In the genomic region with DNA sequence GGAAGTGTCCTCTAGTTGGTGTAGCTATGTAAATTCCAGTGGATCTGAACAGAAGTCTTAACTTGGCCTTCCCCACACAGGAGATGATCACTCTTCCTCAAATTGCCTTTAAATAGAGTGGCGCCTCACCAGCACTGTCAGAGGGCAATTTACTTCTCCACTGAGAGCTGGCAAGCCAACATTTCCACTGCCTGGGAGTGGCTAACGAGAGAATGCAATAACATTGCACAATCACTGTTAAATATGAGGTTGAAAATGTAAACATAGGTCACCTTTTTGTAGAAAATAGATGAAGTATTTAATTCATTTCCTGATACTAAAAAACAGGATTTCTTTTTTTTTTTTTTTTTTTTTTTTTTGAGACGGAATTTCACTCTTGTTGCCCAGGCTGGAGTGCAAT, we compare ENCODE assay signal across 11 cellular contexts. TPM values are rescaled to one million over a fixed set of nuclear protein-coding genes. Genes with fewer than 3 reads are reported as not detected.
DNase-seq lines count a peak whose midpoint lies in the region; ATAC-seq and TF ChIP-seq lines count a peak whose summit lies in the region.
"Had no signal": no experiment of that assay in that cellular context is flagged by ENCODE, and none has a peak within 500 bp of the region (broad histone marks: within the 10 kb centered on the region; RNA-seq: fewer than 3 reads in every experiment).

No MANE protein-coding gene starts in this region.

- H3K4me1 Mint-ChIP-seq in stimulated activated naive B cell treated with anti-CD40 and anti-IgM and Interleukin-4, amounts not matched to agents 10 μg/mL and 1 μg/mL and 100 μg/mL, for 72 hours = peaks cover 7 to 8% of the 10 kb centered on the region in 2 donors

- no peak overlapping the region for H3K14ac ChIP-seq in IMR-90 (replicated peaks; ENCODE audit: low read depth, low read length)

- H2AK5ac ChIP-seq in IMR-90 (ENCODE audit: low read depth, low read length) = no peak overlapping the region

- no peaks in the 10 kb centered on the region for H3K79me1 ChIP-seq in IMR-90 (ENCODE audit: low read depth in 1 of 2, low read length in 2 of 2)

- no peaks in the 10 kb centered on the region for H3K9me2 ChIP-seq in hepatocyte (replicated peaks; ENCODE audit: insufficient read depth)

- no peak overlapping the region for H3K4me3 ChIP-seq in IMR-90 (ENCODE audit: insufficient read depth, low read depth, low read length)
- no peak overlapping the region for H3K4me3 ChIP-seq in hepatocyte
- no peak overlapping the region for H3K4me3 ChIP-seq in testis
- H3K4me3 ChIP-seq: breast epithelium had no signal

- peak overlapping the region; percentile 34; the same call in 1 of the 2 replicates for H3K18ac ChIP-seq in IMR-90 (ENCODE audit: low read depth, low read length)

- intact Hi-C loops in IMR-90 (cut with micrococcal nuclease) = no loop called here
- intact Hi-C loops in testis (cut with DNase I; ENCODE audit: low total_unique reads) = no loop called here

- H4K20me1 ChIP-seq in IMR-90 (ENCODE audit: insufficient read depth, low read length) = no peaks in the 10 kb centered on the region
- no peaks in the 10 kb centered on the region for H4K20me1 ChIP-seq in hepatocyte (ENCODE audit: insufficient read depth, poor library complexity, severe bottlenecking)

- TF ChIP-seq POLR2A in IMR-90 (IDR thresholded peaks at IDR 0.05; ENCODE audit: low read depth, low read length) (no peak), testis (IDR thresholded peaks at IDR 0.05) (no peak)

- no peak overlapping the region for H2BK120ac ChIP-seq in IMR-90 (ENCODE audit: low read depth, low read length)

- H3K9me1 ChIP-seq in IMR-90 (ENCODE audit: insufficient read depth, low read length) = peaks cover 18% of the 10 kb centered on the region

- H3K4me2 ChIP-seq in IMR-90 (ENCODE audit: low read depth, low read length) = no peak overlapping the region
- H3K4me2 ChIP-seq in hepatocyte = peak overlapping the region; percentile 12

- peak overlapping the region; percentile 49; the same call in 1 of the 3 replicates for H2BK15ac ChIP-seq in IMR-90 (ENCODE audit: low read depth, low read length)

- no peak overlapping the region for H3K23ac ChIP-seq in IMR-90 (ENCODE audit: low read depth, low read length)

- ATAC-seq in IMR-90 (ENCODE audit: low read depth) = peak; percentile 31; the same call in 1 of the 2 replicates
- ATAC-seq in HG02852 (IDR thresholded peaks at IDR 0.05; ENCODE audit: unreplicated experiment) = no peak
- ATAC-seq in stimulated activated naive B cell treated with anti-CD40 and anti-IgM and Interleukin-4, amounts not matched to agents 10 μg/mL and 1 μg/mL and 100 μg/mL, for 72 hours (replicated peaks) = no peak
- ATAC-seq in HG02642 (IDR thresholded peaks at IDR 0.05; ENCODE audit: poor library complexity, unreplicated experiment) = no peak
- ATAC-seq: stimulated activated memory B cell treated with anti-CD40 and anti-IgM and Interleukin-4, amounts not matched to agents 10 μg/mL and 1 μg/mL and 100 μg/mL, for 72 hours had no signal

- H2BK20ac ChIP-seq in IMR-90 (ENCODE audit: low read depth, low read length) = no peak overlapping the region

- no peak overlapping the region for H2AFZ ChIP-seq in IMR-90 (replicated peaks; ENCODE audit: low read length, poor library complexity)
- no peak overlapping the region for H2AFZ ChIP-seq in hepatocyte

- peaks cover 0 to 1% of the 10 kb centered on the region in 2 donors for H3K9me3 Mint-ChIP-seq in stimulated activated naive B cell treated with anti-CD40 and anti-IgM and Interleukin-4, amounts not matched to agents 10 μg/mL and 1 μg/mL and 100 μg/mL, for 72 hours
- H3K9me3 Mint-ChIP-seq: stimulated activated memory B cell treated with anti-CD40 and anti-IgM and Interleukin-4, amounts not matched to agents 10 μg/mL and 1 μg/mL and 100 μg/mL, for 72 hours had no signal

- H4K91ac ChIP-seq in IMR-90 (ENCODE audit: insufficient read depth, low read depth, low read length) = no peak overlapping the region

- TF ChIP-seq CTCF in IMR-90 (conservative IDR thresholded peaks at IDR 0.05; ENCODE audit: low read depth, low read length) (no peak), hepatocyte (IDR thresholded peaks at IDR 0.05; ENCODE audit: poor library complexity) (no peak), testis (IDR thresholded peaks at IDR 0.05) (no peak)

- H3K4me1 ChIP-seq in IMR-90 (ENCODE audit: control insufficient read depth, insufficient read depth, low read length) (peaks cover 10% of the 10 kb centered on the region; the same call in 1 of the 2 replicates), hepatocyte (ENCODE audit: insufficient read depth) (peaks cover 25% of the 10 kb centered on the region), testis (no peaks in the 10 kb centered on the region)

- no peak overlapping the region for H3K4me3 Mint-ChIP-seq in stimulated activated naive B cell treated with anti-CD40 and anti-IgM and Interleukin-4, amounts not matched to agents 10 μg/mL and 1 μg/mL and 100 μg/mL, for 72 hours
- H3K4me3 Mint-ChIP-seq: stimulated activated memory B cell treated with anti-CD40 and anti-IgM and Interleukin-4, amounts not matched to agents 10 μg/mL and 1 μg/mL and 100 μg/mL, for 72 hours had no signal

- H2BK5ac ChIP-seq in IMR-90 (ENCODE audit: low read depth, low read length, poor library complexity, severe bottlenecking) = no peak overlapping the region

- H4K8ac ChIP-seq in IMR-90 (ENCODE audit: low read depth in 2 of 2, low read length in 2 of 2) = no peak overlapping the region

- H3K9ac ChIP-seq in IMR-90 (ENCODE audit: low read depth, low read length) = no peak overlapping the region

- dilution Hi-C loops in IMR-90 (cut with HindIII; ENCODE audit: low sequenced_read_pairs, unreplicated experiment) = no loop called here

- no peak overlapping the region for H4K5ac ChIP-seq in IMR-90 (ENCODE audit: low read depth, low read length)

- no peaks in the 10 kb centered on the region for H3K79me2 ChIP-seq in hepatocyte

- no peak overlapping the region for H3K27ac ChIP-seq in IMR-90 (ENCODE audit: insufficient read depth, low read length)
- peak overlapping the region; percentile 87 for H3K27ac ChIP-seq in hepatocyte
- no peak overlapping the region for H3K27ac ChIP-seq in testis

- no peak overlapping the region for H3K4ac ChIP-seq in IMR-90 (ENCODE audit: low read depth, low read length)

- POLR2A ChIA-PET in IMR-90 (lab: Charles Lee; ENCODE audit: unreplicated experiment) = no interaction called here

- no peak overlapping the region for H2AK9ac ChIP-seq in IMR-90 (replicated peaks; ENCODE audit: low read depth, low read length, poor library complexity)

- no peaks in the 10 kb centered on the region for H3K27me3 ChIP-seq in IMR-90 (ENCODE audit: control insufficient read depth, insufficient read depth, low read length)
- no peaks in the 10 kb centered on the region for H3K27me3 ChIP-seq in hepatocyte
- H3K27me3 ChIP-seq in testis = no peaks in the 10 kb centered on the region
- H3K27me3 ChIP-seq: breast epithelium had no signal

- H3K9me3 ChIP-seq in IMR-90 (ENCODE audit: control insufficient read depth, insufficient read depth, low read length) (no peaks in the 10 kb centered on the region), hepatocyte (ENCODE audit: low read depth) (no peaks in the 10 kb centered on the region), testis (no peaks in the 10 kb centered on the region)
- H3K9me3 ChIP-seq: breast epithelium had no signal

- in situ Hi-C loops in IMR-90 (cut with MboI; ENCODE audit: low sequenced_read_pairs) = no loop called here

- no TSS peak for BruUV-seq in IMR-90 (replicated peaks; lab: Mats Ljungman, UMichigan)

- DNase-seq in IMR-90 = peak; percentile 56
- peak; percentile 88 for DNase-seq in SIG-M5 treated with dmso at 0.1 percent for 504 hours (lab: John Stamatoyannopoulos, UW; ENCODE audit: unreplicated experiment)
- peak; percentile 73 for DNase-seq in hepatocyte (ENCODE audit: low spot score)
- DNase-seq in testis = peak; percentile 25
- DNase-seq in stimulated activated naive B cell treated with anti-CD40 and anti-IgM and Interleukin-4, amounts not matched to agents 10 μg/mL and 1 μg/mL and 100 μg/mL, for 72 hours = no peak
- DNase-seq: NCI-H345; stimulated activated CD4-positive, alpha-beta T cell treated with anti-CD3 and anti-CD28 coated beads, Interleukin-12 subunit alpha, Interleukin-12 subunit beta, amount 100 ng/mL, for 4 hours had no signal

- TF ChIP-seq RAD21 in IMR-90 (IDR thresholded peaks at IDR 0.05; ENCODE audit: low read length) = no peak

- CTCF ChIA-PET in IMR-90 (lab: Yijun Ruan, JAX) = interaction anchor here (0.7 to 3.0 kb wide), 2 partner anchors 18 to 899 kb away, joined by 4 to 8 read pairs; no protein-coding TSS in a partner anchor

- H3K27me3 Mint-ChIP-seq in stimulated activated naive B cell treated with anti-CD40 and anti-IgM and Interleukin-4, amounts not matched to agents 10 μg/mL and 1 μg/mL and 100 μg/mL, for 72 hours = peaks cover 6 to 9% of the 10 kb centered on the region in 2 donors

- H3K36me3 ChIP-seq in IMR-90 (ENCODE audit: control insufficient read depth, insufficient read depth, low read length) (no peaks in the 10 kb centered on the region), hepatocyte (replicated peaks; ENCODE audit: insufficient read depth, low read depth) (no peaks in the 10 kb centered on the region), testis (ENCODE audit: low read depth, missing control alignments) (no peaks in the 10 kb centered on the region)
- H3K36me3 ChIP-seq: breast epithelium had no signal

- H3K56ac ChIP-seq in IMR-90 (ENCODE audit: extremely low read depth, insufficient read depth, low read length) = no peak overlapping the region

- no peak overlapping the region for H3K27ac Mint-ChIP-seq in stimulated activated naive B cell treated with anti-CD40 and anti-IgM and Interleukin-4, amounts not matched to agents 10 μg/mL and 1 μg/mL and 100 μg/mL, for 72 hours
- H3K27ac Mint-ChIP-seq: stimulated activated memory B cell treated with anti-CD40 and anti-IgM and Interleukin-4, amounts not matched to agents 10 μg/mL and 1 μg/mL and 100 μg/mL, for 72 hours had no signal

- no peaks in the 10 kb centered on the region for H3K36me3 Mint-ChIP-seq in stimulated activated naive B cell treated with anti-CD40 and anti-IgM and Interleukin-4, amounts not matched to agents 10 μg/mL and 1 μg/mL and 100 μg/mL, for 72 hours
- H3K36me3 Mint-ChIP-seq: stimulated activated memory B cell treated with anti-CD40 and anti-IgM and Interleukin-4, amounts not matched to agents 10 μg/mL and 1 μg/mL and 100 μg/mL, for 72 hours had no signal

- WGBS in IMR-90 (ENCODE audit: extremely low coverage in 2 of 2, insufficient read length in 1 of 2), 2 experiments = no CpG with 5 or more reads among the region's 3 CpGs
- WGBS in hepatocyte (ENCODE audit: low lambda C conversion rate, missing lambda C conversion rate) = 67% methylated on average over 3 of the region's 3 CpGs
- WGBS in testis, 2 donors = 90 to 93% methylated on average over 3 of the region's 3 CpGs

TF ChIP-seq in IMR-90, 13 proteins besides CTCF, POLR2A, EP300 and RAD21 (continues in another document):
- TF ChIP-seq CEBPB (IDR thresholded peaks at IDR 0.05; ENCODE audit: low read depth, low read length) = peak; percentile 95

RNA-seq across cellular contexts. Expression of gene UBL3, which starts 55.4 kb away (rescaled TPM):
- 19.9 and 30.3 TPM in 2 replicates for total RNA-seq in IMR-90 (2012; rRNA removed)
- polyA plus RNA-seq in IMR-90 (2012; rRNA removed) = 14.3 and 16.0 TPM in 2 replicates
- 5.7 and 6.5 TPM in 2 replicates for polyA plus RNA-seq in IMR-90 (2012; cell fraction: cytosol; rRNA removed)
- 3.5 and 7.6 TPM in 2 replicates for polyA plus RNA-seq in IMR-90 (2012; cell fraction: nucleus; rRNA removed; ENCODE audit: low replicate concordance)
- 57.2 and 58.6 TPM in 2 replicates for total RNA-seq in hepatocyte
- 27.7 and 29.5 TPM in 2 replicates for polyA plus RNA-seq in hepatocyte
- total RNA-seq in testis = 10 to 100 TPM; 35.0 to 42.4 TPM
- polyA plus RNA-seq in testis (ENCODE audit: insufficient read depth, low read depth, low replicate concordance) = 41.6 TPM
